11 cellular contexts compared by ENCODE assay signal in genomic region chr16:50677351-50677750, GRCh38. TPM values are rescaled to one million over a fixed set of nuclear protein-coding genes. Genes with fewer than 3 reads are reported as not detected.
DNase-seq lines count a peak whose midpoint lies in the region; TF ChIP-seq lines count a peak whose summit lies in the region.
"Had no signal": no experiment of that assay in that cellular context is flagged by ENCODE, and none has a peak within 500 bp of the region (broad histone marks: within the 10 kb centered on the region; RNA-seq: fewer than 3 reads in every experiment).

No MANE protein-coding gene starts in this region.

- H3K36me3 ChIP-seq in Caco-2 (ENCODE audit: control insufficient read depth, insufficient read depth, low read length): no peaks in the 10 kb centered on the region
- no peaks in the 10 kb centered on the region for H3K36me3 ChIP-seq in WERI-Rb-1
- no peaks in the 10 kb centered on the region for H3K36me3 ChIP-seq in testis (ENCODE audit: low read depth, missing control alignments)

- POLR2A ChIA-PET in Caco-2 (lab: Charles Lee): no interaction called here

- H3K27ac ChIP-seq in WERI-Rb-1 (no peak overlapping the region), testis (no peak overlapping the region)
- H3K27ac ChIP-seq: skin epidermis had no signal

- H3K4me3 ChIP-seq in Caco-2 (ENCODE audit: low read depth, low read length) (no peak overlapping the region), WERI-Rb-1 (ENCODE audit: low read depth, low read length) (no peak overlapping the region), testis (no peak overlapping the region)
- H3K4me3 ChIP-seq: skin epidermis had no signal

- no peaks in the 10 kb centered on the region for H3K27me3 ChIP-seq in Caco-2 (replicated peaks; ENCODE audit: control insufficient read depth, insufficient read depth, low read length)
- no peaks in the 10 kb centered on the region for H3K27me3 ChIP-seq in WERI-Rb-1 (ENCODE audit: insufficient read depth, low read depth, severe bottlenecking)
- H3K27me3 ChIP-seq in testis: no peaks in the 10 kb centered on the region

- TF ChIP-seq POLR2A in testis (IDR thresholded peaks at IDR 0.05): no peak

- intact Hi-C loops in Caco-2 (cut with micrococcal nuclease; ENCODE audit: unreplicated experiment) (no loop called here), testis (cut with DNase I; ENCODE audit: low total_unique reads) (no loop called here)

- H3K9me3 Mint-ChIP-seq in Caco-2 (ENCODE audit: unreplicated experiment): peaks cover 8% of the 10 kb centered on the region

- peak overlapping the region; percentile 13 for H3K27ac Mint-ChIP-seq in Caco-2 (ENCODE audit: unreplicated experiment)

- H3K36me3 Mint-ChIP-seq in Caco-2 (ENCODE audit: insufficient read depth, unreplicated experiment): no peaks in the 10 kb centered on the region

- peak; percentile 83 for DNase-seq in 8988T
- DNase-seq in Caco-2: no peak
- DNase-seq in WERI-Rb-1: no peak
- peak; percentile 71 for DNase-seq in iPS-NIHi11 (ENCODE audit: low spot score)
- no peak for DNase-seq in globus pallidus (ENCODE audit: low spot score)
- DNase-seq in hepatic stellate cell (ENCODE audit: low spot score): no peak
- DNase-seq in testis: no peak
- no peak for DNase-seq in NCI-H2029 (lab: John Stamatoyannopoulos, UW)
- DNase-seq: kidney glomerular epithelial cell, T1000 had no signal

- CTCF ChIA-PET in Caco-2 (lab: Charles Lee): interaction anchor here (0.6 to 2.0 kb wide), 3 partner anchors 9 to 232 kb away, joined by 3 to 8 read pairs (median 5); no protein-coding TSS in a partner anchor

- peak in 1 of 2 experiments; percentile 37 for TF ChIP-seq CTCF in Caco-2 (IDR thresholded peaks at IDR 0.05; ENCODE audit: insufficient read depth in 1 of 2, low read depth in 1 of 2, low read length in 1 of 2, severe bottlenecking in 1 of 2, unreplicated experiment in 1 of 2)
- peak; percentile 78 for TF ChIP-seq CTCF in WERI-Rb-1 (IDR thresholded peaks at IDR 0.05; ENCODE audit: low read depth, low read length)
- TF ChIP-seq CTCF in testis (IDR thresholded peaks at IDR 0.05): no peak

- BruUV-seq in Caco-2 (replicated peaks; lab: Mats Ljungman, UMichigan): no TSS peak

- H3K4me1 Mint-ChIP-seq in Caco-2 (ENCODE audit: low read depth, unreplicated experiment): no peaks in the 10 kb centered on the region

- H3K9me3 ChIP-seq in Caco-2: peaks cover 7% of the 10 kb centered on the region
- H3K9me3 ChIP-seq in WERI-Rb-1 (ENCODE audit: severe bottlenecking): peaks cover 1% of the 10 kb centered on the region
- H3K9me3 ChIP-seq in testis: no peaks in the 10 kb centered on the region

- no peaks in the 10 kb centered on the region for H3K27me3 Mint-ChIP-seq in Caco-2 (ENCODE audit: insufficient read depth, unreplicated experiment)

- no peak overlapping the region for H3K4me3 Mint-ChIP-seq in Caco-2 (ENCODE audit: unreplicated experiment)

- H3K4me1 ChIP-seq in Caco-2 (no peaks in the 10 kb centered on the region), testis (no peaks in the 10 kb centered on the region)

- WGBS in testis, 2 donors: 85 to 90% methylated on average over 2 to 7 of the region's 7 CpGs

RNA-seq across cellular contexts. Expression of gene SNX20, which starts 3.8 kb away (rescaled TPM):
- total RNA-seq in Caco-2 (2022) (not detected in 2 replicates), testis (1 to 10 TPM in 1 of 2 donors, under 1 TPM in 1; 0.63 to 1.8 TPM)
- 2.1 TPM for polyA plus RNA-seq in testis (ENCODE audit: insufficient read depth, low read depth, low replicate concordance)

RNA-seq across cellular contexts. Expression of gene NOD2, which starts 16.1 kb away (rescaled TPM):
- 0.23 and 0.51 TPM in 2 replicates for total RNA-seq in Caco-2 (2022)
- 1 to 10 TPM; 1.6 to 4.1 TPM for total RNA-seq in testis
- polyA plus RNA-seq in testis (ENCODE audit: insufficient read depth, low read depth, low replicate concordance): 1.7 TPM

Comparison
In these comparisons a context has a peak if more than half of its experiments do, and no peak if none do; other contexts are left out.
1. DNase-seq: peak in 8988T (single experiment) and iPS-NIHi11 (single experiment); none in Caco-2 (0 of 2), WERI-Rb-1 (single experiment), globus pallidus (single experiment), hepatic stellate cell (single experiment), testis (single experiment) and NCI-H2029 (single experiment).